Comparison of ENCODE assay signal across 13 cellular contexts in the genomic region with DNA sequence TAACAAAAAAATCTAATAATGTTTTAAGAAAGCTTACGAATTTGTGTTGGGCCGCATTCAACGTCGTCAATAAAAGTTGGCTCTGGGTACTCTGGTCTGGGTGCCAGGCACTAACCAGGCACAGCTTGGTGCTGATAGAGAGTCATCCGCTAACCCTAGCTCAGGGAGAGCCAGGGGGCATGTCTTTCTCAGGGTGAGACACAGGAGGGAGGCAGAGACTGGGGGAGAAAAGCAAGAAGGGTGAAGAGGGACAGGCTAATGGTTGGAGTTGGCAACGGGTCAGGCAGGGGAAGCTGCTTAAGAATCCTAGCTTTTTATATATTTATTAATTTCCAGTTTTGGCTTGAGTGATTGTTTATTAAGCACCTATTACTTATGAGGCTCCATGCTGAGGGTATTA.
DNase-seq lines count a peak whose midpoint lies in the region; ATAC-seq, FAIRE-seq and TF ChIP-seq lines count a peak whose summit lies in the region.
"Had no signal": no experiment of that assay in that cellular context is flagged by ENCODE, and none has a peak within 500 bp of the region (broad histone marks: within the 10 kb centered on the region; RNA-seq: fewer than 3 reads in every experiment).

No MANE protein-coding gene starts in this region.

- no peak for TF ChIP-seq POLR2A in GM12878 (IDR thresholded peaks at IDR 0.05; ENCODE audit: low read depth, low read length)

- BruUV-seq in GM12878 (replicated peaks; lab: Mats Ljungman, UMichigan), result no TSS peak

- intact Hi-C loops in Right ventricle myocardium inferior (cut with DNase I), result loop anchor here (5.0 kb wide), 1 partner anchor 223 kb away; no protein-coding TSS in a partner anchor
- intact Hi-C loops in cardiac septum (cut with DNase I), result loop anchor here (10.0 kb wide), 1 partner anchor 221 kb away; no protein-coding TSS in a partner anchor
- intact Hi-C loops in GM12878 (cut with micrococcal nuclease; ENCODE audit: unreplicated experiment), result loop anchor here (1.0 to 2.0 kb wide), 2 partner anchors 223 to 277 kb away; no protein-coding TSS in a partner anchor
- intact Hi-C loops in activated CD4-positive, alpha-beta memory T cell treated with anti-CD3 and anti-CD28 coated beads for 36 hours (cut with micrococcal nuclease), result no loop called here

- H3K4me3 Mint-ChIP-seq in activated CD4-positive, alpha-beta memory T cell treated with anti-CD3 and anti-CD28 coated beads for 36 hours, result no peak overlapping the region
- H3K4me3 Mint-ChIP-seq: activated naive CD8-positive, alpha-beta T cell treated with anti-CD3 and anti-CD28 coated beads, Interleukin-2, amount 10 ng/mL, durations not matched to agents 7 days and 5 days; naive thymus-derived CD8-positive, alpha-beta T cell; T-cell had no signal

- POLR2A ChIA-PET in GM12878 (lab: Charles Lee), result interaction anchor here (0.5 kb wide), 1 partner anchor 151 kb away, joined by 4 read pairs; no protein-coding TSS in a partner anchor
- POLR2A ChIA-PET in activated CD4-positive, alpha-beta memory T cell treated with anti-CD3 and anti-CD28 coated beads for 36 hours (lab: Charles Lee), result no interaction called here

- H3K27me3 Mint-ChIP-seq in activated CD4-positive, alpha-beta memory T cell treated with anti-CD3 and anti-CD28 coated beads for 36 hours, result peaks cover 18% of the 10 kb centered on the region

- no peaks in the 10 kb centered on the region for H3K36me3 Mint-ChIP-seq in activated CD4-positive, alpha-beta memory T cell treated with anti-CD3 and anti-CD28 coated beads for 36 hours
- H3K36me3 Mint-ChIP-seq: activated naive CD8-positive, alpha-beta T cell treated with anti-CD3 and anti-CD28 coated beads, Interleukin-2, amount 10 ng/mL, durations not matched to agents 7 days and 5 days; naive thymus-derived CD8-positive, alpha-beta T cell; T-cell had no signal

- FAIRE-seq in GM12878 (lab: Jason Lieb, UNC), result no peak

- 26% methylated on average over 6 of the region's 6 CpGs for WGBS in GM12878 (ENCODE audit: insufficient coverage, insufficient replicate concordance, low lambda C conversion rate, missing lambda C conversion rate)

- SMC1A ChIA-PET in GM12878 (lab: Charles Lee; ENCODE audit: uncharacterized antibody, unreplicated experiment), result interaction anchor here (0.6 to 2.2 kb wide), 13 partner anchors 14 to 384 kb away, joined by 3 to 14 read pairs (median 4); no protein-coding TSS in a partner anchor

- no peaks in the 10 kb centered on the region for H3K9me3 ChIP-seq in GM12878 (replicated peaks; ENCODE audit: control insufficient read depth, insufficient read depth, low read length)

- H3K27ac ChIP-seq in GM12878 (ENCODE audit: control insufficient read depth, insufficient read depth), result no peak overlapping the region

- CTCF ChIA-PET in GM12878 (lab: Yijun Ruan, JAX), result interaction anchor here (0.6 to 2.8 kb wide), 15 partner anchors 9 to 385 kb away, joined by 3 to 29 read pairs (median 3); no protein-coding TSS in a partner anchor
- CTCF ChIA-PET in activated CD4-positive, alpha-beta memory T cell treated with anti-CD3 and anti-CD28 coated beads for 36 hours (lab: Charles Lee), result interaction anchor here (0.6 to 1.0 kb wide), 2 partner anchors 224 to 278 kb away, joined by 3 read pairs; no protein-coding TSS in a partner anchor

- peak; percentile 36 to 58 (median 53); a peak in 4 of 6 replicates for TF ChIP-seq CTCF in GM12878 (IDR thresholded peaks at IDR 0.05 in 2 of 3, conservative IDR thresholded peaks at IDR 0.05 in 1 of 3; ENCODE audit: control insufficient read depth in 2 of 3, extremely low read depth in 1 of 3, insufficient read depth in 1 of 3, low read depth in 3 of 3, low read length in 3 of 3)
- TF ChIP-seq CTCF in kidney epithelial cell (IDR thresholded peaks at IDR 0.05; ENCODE audit: insufficient read depth, low read length, poor library complexity, severe bottlenecking), result peak; percentile 24

- H3K36me3 ChIP-seq in GM12878 (ENCODE audit: control insufficient read depth in 2 of 2, insufficient read depth in 2 of 2, low read length in 1 of 2), result no peaks in the 10 kb centered on the region
- H3K36me3 ChIP-seq in kidney epithelial cell (ENCODE audit: control insufficient read depth, insufficient read depth, low read length), result no peaks in the 10 kb centered on the region

- no peaks in the 10 kb centered on the region for H3K9me3 Mint-ChIP-seq in activated CD4-positive, alpha-beta memory T cell treated with anti-CD3 and anti-CD28 coated beads for 36 hours
- H3K9me3 Mint-ChIP-seq: activated naive CD8-positive, alpha-beta T cell treated with anti-CD3 and anti-CD28 coated beads, Interleukin-2, amount 10 ng/mL, durations not matched to agents 7 days and 5 days had no signal

- TF ChIP-seq EP300 in GM12878 (IDR thresholded peaks at IDR 0.05; ENCODE audit: borderline replicate concordance in 1 of 2, control insufficient read depth in 1 of 2, low read depth in 2 of 2, low read length in 2 of 2), result no peak

- H3K4me2 ChIP-seq in GM12878 (ENCODE audit: control insufficient read depth, insufficient read depth), result no peak overlapping the region

- no peaks in the 10 kb centered on the region for H3K4me1 ChIP-seq in GM12878 (ENCODE audit: control insufficient read depth, insufficient read depth, low read length)

- H3K4me3 ChIP-seq in GM12878 (no peak overlapping the region), kidney epithelial cell (ENCODE audit: low read depth, low read length) (no peak overlapping the region)

- no peak overlapping the region for H3K27ac Mint-ChIP-seq in activated CD4-positive, alpha-beta memory T cell treated with anti-CD3 and anti-CD28 coated beads for 36 hours
- H3K27ac Mint-ChIP-seq: activated naive CD8-positive, alpha-beta T cell treated with anti-CD3 and anti-CD28 coated beads, Interleukin-2, amount 10 ng/mL, durations not matched to agents 7 days and 5 days; naive thymus-derived CD8-positive, alpha-beta T cell; T-cell had no signal

- H3K79me2 ChIP-seq in GM12878 (ENCODE audit: control insufficient read depth, insufficient read depth, low read length), result no peaks in the 10 kb centered on the region

- TF ChIP-seq RAD21 in GM12878 (IDR thresholded peaks at IDR 0.05; ENCODE audit: insufficient read depth, low read depth, low read length), result peak; percentile 85

- no peaks in the 10 kb centered on the region for H4K20me1 ChIP-seq in GM12878 (ENCODE audit: control insufficient read depth, insufficient read depth)

- RAD21 ChIA-PET in GM12878 (lab: Charles Lee; ENCODE audit: unreplicated experiment), result interaction anchor here (0.6 to 3.0 kb wide), 6 partner anchors 148 to 716 kb away, joined by 3 to 23 read pairs (median 5); no protein-coding TSS in a partner anchor

- peak; percentile 73 for ATAC-seq in Right ventricle myocardium inferior
- ATAC-seq in GM12878, result peak; percentile 78
- ATAC-seq in GM21723 (IDR thresholded peaks at IDR 0.05; ENCODE audit: unreplicated experiment), result no peak
- ATAC-seq: naive thymus-derived CD8-positive, alpha-beta T cell; T-cell had no signal

- no peak overlapping the region for H3K9ac ChIP-seq in GM12878 (ENCODE audit: control insufficient read depth, insufficient read depth, low read length)

- H3K4me1 Mint-ChIP-seq in activated CD4-positive, alpha-beta memory T cell treated with anti-CD3 and anti-CD28 coated beads for 36 hours (ENCODE audit: low read depth), result no peaks in the 10 kb centered on the region
- H3K4me1 Mint-ChIP-seq: activated naive CD8-positive, alpha-beta T cell treated with anti-CD3 and anti-CD28 coated beads, Interleukin-2, amount 10 ng/mL, durations not matched to agents 7 days and 5 days; naive thymus-derived CD8-positive, alpha-beta T cell; T-cell had no signal

- H3K27me3 ChIP-seq in GM12878 (replicated peaks in 1 of 2; ENCODE audit: control insufficient read depth in 2 of 2, insufficient read depth in 2 of 2, low read length in 1 of 2), result peaks cover 0 to 3% of the 10 kb centered on the region in 2 experiments; a peak in 3 of 4 replicates
- peaks cover 3% of the 10 kb centered on the region for H3K27me3 ChIP-seq in kidney epithelial cell (ENCODE audit: control insufficient read depth, insufficient read depth, low read length)

- H2AFZ ChIP-seq in GM12878 (ENCODE audit: control insufficient read depth, low read depth, low read length), result no peak overlapping the region

- DNase-seq in Right ventricle myocardium inferior (ENCODE audit: missing footprints) (no peak), cardiac septum (ENCODE audit: low spot score) (no peak), GM12878 (ENCODE audit: low read depth, low spot score) (no peak), kidney epithelial cell (ENCODE audit: low read depth) (no peak), cortex of kidney (lab: John Stamatoyannopoulos, UW) (no peak), HuH-7 (ENCODE audit: low spot score) (no peak)
- DNase-seq in activated CD4-positive, alpha-beta memory T cell treated with anti-CD3 and anti-CD28 coated beads for 36 hours, result no peak
- DNase-seq: activated naive CD8-positive, alpha-beta T cell treated with anti-CD3 and anti-CD28 coated beads, Interleukin-2, amount 10 ng/mL, durations not matched to agents 7 days and 5 days; naive thymus-derived CD8-positive, alpha-beta T cell; NCI-H1092; NCI-H526 had no signal

- in situ Hi-C loops in GM12878 (cut with MboI), result no loop called here

TF ChIP-seq in GM12878, 131 proteins besides CTCF, POLR2A, EP300 and RAD21:
- TF ChIP-seq POLR2AphosphoS2 (IDR thresholded peaks at IDR 0.05; ENCODE audit: low read depth, low read length) (no peak), ZNF622 (IDR thresholded peaks at IDR 0.05) (no peak), RFX5 (IDR thresholded peaks at IDR 0.05; ENCODE audit: low read depth, low read length) (no peak), SMC3 (IDR thresholded peaks at IDR 0.05; ENCODE audit: borderline replicate concordance, low read length) (peak; percentile 66; the same call in 1 of the 2 replicates), ZNF217 (IDR thresholded peaks at IDR 0.05) (no peak), GABPA (IDR thresholded peaks at IDR 0.05; ENCODE audit: low read depth) (no peak), RBBP5 (conservative IDR thresholded peaks at IDR 0.05) (no peak), MTA3 (IDR thresholded peaks at IDR 0.05; ENCODE audit: borderline replicate concordance, low read length) (no peak)
